27 cellular contexts compared by ENCODE assay signal in genomic region chr12:127655691-127656090, GRCh38.
A peak's percentile ranks its signal among the peaks of the same experiment; 100 is the strongest.
DNase-seq lines count a peak whose midpoint lies in the region; ATAC-seq, FAIRE-seq and TF ChIP-seq lines count a peak whose summit lies in the region.
"Had no signal": no experiment of that assay in that cellular context is flagged by ENCODE, and none has a peak within 500 bp of the region (broad histone marks: within the 10 kb centered on the region; RNA-seq: fewer than 3 reads in every experiment).

No MANE protein-coding gene starts in this region.

- no peak for TF ChIP-seq CTCF in AG09309 (IDR thresholded peaks at IDR 0.05; ENCODE audit: control insufficient read depth, insufficient read depth, low read depth, low read length, missing control alignments)
- TF ChIP-seq CTCF in GM13977 (IDR thresholded peaks at IDR 0.05; ENCODE audit: extremely low read depth, insufficient read depth, missing control alignments): no peak

- no peaks in the 10 kb centered on the region for H3K4me1 ChIP-seq in mesenchymal stem cell (ENCODE audit: control insufficient read depth, insufficient read depth, low read depth, low read length)
- H3K4me1 ChIP-seq: heart right ventricle, left ventricle myocardium inferior had no signal

- no peak for FAIRE-seq in H54 (lab: Jason Lieb, UNC)

- H3K4me3 ChIP-seq in AG09309 (ENCODE audit: control insufficient read depth, low read depth, low read length): no peak overlapping the region
- H3K4me3 ChIP-seq in mesenchymal stem cell (ENCODE audit: insufficient read depth in 1 of 2, low read depth in 1 of 2, low read length in 2 of 2): no peak overlapping the region
- H3K4me3 ChIP-seq: coronary artery, heart right ventricle, left ventricle myocardium inferior, ovary had no signal

- no peaks in the 10 kb centered on the region for H3K27me3 ChIP-seq in mesenchymal stem cell (ENCODE audit: control insufficient read depth in 1 of 2, insufficient read depth in 1 of 2, low read length in 2 of 2)
- H3K27me3 ChIP-seq: ovary had no signal

- no peak for TF ChIP-seq POLR2A in H54 (IDR thresholded peaks at IDR 0.05; ENCODE audit: low read depth, low read length)

- H2BK5ac ChIP-seq in mesenchymal stem cell (ENCODE audit: low read depth, low read length, poor library complexity, severe bottlenecking): no peak overlapping the region

- H3K36me3 ChIP-seq in mesenchymal stem cell (ENCODE audit: control insufficient read depth in 1 of 2, insufficient read depth in 2 of 2, low read depth in 1 of 2, low read length in 2 of 2): no peaks in the 10 kb centered on the region
- H3K36me3 ChIP-seq: heart right ventricle, left ventricle myocardium inferior, ovary had no signal

- WGBS in mesenchymal stem cell: 87% methylated on average over 3 of the region's 3 CpGs

- no peak overlapping the region for H2BK12ac ChIP-seq in mesenchymal stem cell (ENCODE audit: low read length in 2 of 2)

- H3K79me1 ChIP-seq in mesenchymal stem cell (replicated peaks; ENCODE audit: low read length, poor library complexity, severe bottlenecking): no peaks in the 10 kb centered on the region

- H4K8ac ChIP-seq in mesenchymal stem cell (ENCODE audit: low read length): no peak overlapping the region

- H2BK15ac ChIP-seq in mesenchymal stem cell (ENCODE audit: low read depth, poor library complexity, severe bottlenecking): no peak overlapping the region

- in situ Hi-C loops in GM13977 (cut with MboI; ENCODE audit: low pct_unique_long_range_greater_than_20kb, low sequenced_read_pairs, unreplicated experiment): no loop called here

- H3K9ac ChIP-seq in mesenchymal stem cell (ENCODE audit: low read length): no peak overlapping the region

- no peak overlapping the region for H3K18ac ChIP-seq in mesenchymal stem cell (ENCODE audit: low read depth in 1 of 2, low read length in 2 of 2)

- no peak overlapping the region for H3K4me2 ChIP-seq in mesenchymal stem cell (ENCODE audit: low read length, poor library complexity, severe bottlenecking)

- no peaks in the 10 kb centered on the region for H3K9me3 ChIP-seq in mesenchymal stem cell (ENCODE audit: control insufficient read depth, low read length)
- H3K9me3 ChIP-seq: heart right ventricle, left ventricle myocardium inferior, ovary had no signal

- no peak overlapping the region for H3K4ac ChIP-seq in mesenchymal stem cell (ENCODE audit: low read depth in 1 of 2, low read length in 2 of 2)

- H2AFZ ChIP-seq in mesenchymal stem cell (ENCODE audit: low read depth, low read length): no peak overlapping the region

- no peak overlapping the region for H3K23ac ChIP-seq in mesenchymal stem cell (ENCODE audit: low read length in 2 of 2)

- no peak overlapping the region for H2AK5ac ChIP-seq in mesenchymal stem cell (ENCODE audit: low read length, severe bottlenecking)

- H4K91ac ChIP-seq in mesenchymal stem cell (ENCODE audit: low read length): no peak overlapping the region

- H2BK120ac ChIP-seq in mesenchymal stem cell (ENCODE audit: low read depth, low read length): no peak overlapping the region

- ATAC-seq in GM21576 (IDR thresholded peaks at IDR 0.05; ENCODE audit: unreplicated experiment) (no peak), GM18907 (IDR thresholded peaks at IDR 0.05; ENCODE audit: unreplicated experiment) (no peak)
- ATAC-seq: heart right ventricle, natural killer cell, right cardiac atrium had no signal

- DNase-seq in AG09309 (ENCODE audit: low read depth) (peak; percentile 91), HCEC 1CT (peak; percentile 63), astrocyte of the hippocampus (ENCODE audit: low read depth, low spot score) (peak; percentile 69), mesenchymal stem cell (peak; percentile 71), GM13977 (ENCODE audit: low spot score) (no peak), H54 (ENCODE audit: insufficient read length, low spot score) (no peak)
- DNase-seq: ACHN; activated B cell treated with CpG ODN at 0.5 μM for 24 hours; activated CD4-positive, alpha-beta T cell treated with anti-CD3 and anti-CD28 coated beads, Interleukin-2, amount 50 U/mL, for 4 hours; activated CD8-positive, alpha-beta memory T cell treated with anti-CD3 and anti-CD28 coated beads, Interleukin-2, amount 50 U/mL, for 4 hours; activated naive CD8-positive, alpha-beta T cell treated with anti-CD3 and anti-CD28 coated beads for 36 hours; DMS79; H9; heart right ventricle; immature natural killer cell; left ventricle myocardium inferior; midbrain; natural killer cell; NCI-H2171; NCI-H526 treated with DMSO at 0.1 percent for 48 hours; ovary; right cardiac atrium; stimulated activated CD8-positive, alpha-beta memory T cell treated with anti-CD3 and anti-CD28 coated beads, Interleukin-4, amount 100 ng/mL, for 48 hours had no signal

- no peak overlapping the region for H3K14ac ChIP-seq in mesenchymal stem cell (ENCODE audit: low read length in 2 of 2)

- no peak overlapping the region for H3K27ac ChIP-seq in mesenchymal stem cell (ENCODE audit: low read length, poor library complexity, severe bottlenecking)
- H3K27ac ChIP-seq: coronary artery, heart right ventricle, left ventricle myocardium inferior, ovary, RWPE1 had no signal

Comparison
In these comparisons a context has a peak if more than half of its experiments do, and no peak if none do; other contexts are left out.
1. DNase-seq: peak in AG09309 (single experiment), HCEC 1CT (single experiment), astrocyte of the hippocampus (single experiment) and mesenchymal stem cell (single experiment); none in GM13977 (single experiment) and H54 (single experiment).